In the genomic region with DNA sequence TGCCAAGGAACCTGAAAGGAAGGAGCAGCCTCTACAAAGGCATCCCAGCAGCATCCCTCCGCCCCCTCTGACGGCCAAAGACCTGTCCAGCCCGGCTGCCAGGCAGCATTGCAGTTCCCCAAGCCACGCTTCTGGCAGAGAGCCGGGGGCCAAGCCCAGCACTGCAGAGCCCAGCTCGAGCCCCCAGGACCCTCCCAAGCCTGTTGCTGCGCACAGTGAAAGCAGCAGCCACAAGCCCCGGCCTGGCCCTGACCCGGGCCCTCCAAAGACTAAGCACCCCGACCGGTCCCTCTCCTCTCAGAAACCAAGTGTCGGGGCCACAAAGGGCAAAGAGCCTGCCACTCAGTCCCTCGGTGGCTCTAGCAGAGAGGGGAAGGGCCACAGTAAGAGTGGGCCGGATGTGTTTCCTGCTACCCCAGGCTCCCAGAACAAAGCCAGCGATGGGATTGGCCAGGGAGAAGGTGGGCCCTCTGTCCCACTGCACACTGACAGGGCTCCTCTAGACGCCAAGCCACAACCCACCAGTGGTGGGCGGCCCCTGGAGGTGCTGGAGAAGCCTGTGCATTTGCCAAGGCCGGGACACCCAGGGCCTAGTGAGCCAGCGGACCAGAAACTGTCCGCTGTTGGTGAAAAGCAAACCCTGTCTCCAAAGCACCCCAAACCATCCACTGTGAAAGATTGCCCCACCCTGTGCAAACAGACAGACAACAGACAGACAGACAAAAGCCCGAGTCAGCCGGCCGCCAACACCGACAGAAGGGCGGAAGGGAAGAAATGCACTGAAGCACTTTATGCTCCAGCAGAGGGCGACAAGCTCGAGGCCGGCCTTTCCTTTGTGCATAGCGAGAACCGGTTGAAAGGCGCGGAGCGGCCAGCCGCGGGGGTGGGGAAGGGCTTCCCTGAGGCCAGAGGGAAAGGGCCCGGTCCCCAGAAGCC, we compare ENCODE assay signal across 8 cellular contexts. TPM values are rescaled to one million over a fixed set of nuclear protein-coding genes. Genes with fewer than 3 reads are reported as not detected.
DNase-seq lines count a peak whose midpoint lies in the region; ATAC-seq and TF ChIP-seq lines count a peak whose summit lies in the region.

No MANE protein-coding gene starts in this region.

- H3K27me3 ChIP-seq in transverse colon: no peaks in the 10 kb centered on the region

- WGBS in transverse colon (ENCODE audit: low coverage in 1 of 2), 2 donors: 68% methylated on average over 21 of the region's 36 CpGs; no CpG with 5 or more reads in 1 of the 2 donors

- intact Hi-C loops in left cardiac atrium (cut with DNase I) (loop anchor here in 1 of 2 donors (2.0 kb wide), 1 partner anchor 43 kb away; no protein-coding TSS in a partner anchor), transverse colon (cut with DNase I; ENCODE audit: low total_unique reads) (loop anchor here (5.0 kb wide), 1 partner anchor 42 kb away; no protein-coding TSS in a partner anchor)

- H3K9me3 Mint-ChIP-seq in progenitor cell of endocrine pancreas (ENCODE audit: low read depth): no peaks in the 10 kb centered on the region

- no peaks in the 10 kb centered on the region for H3K9me3 ChIP-seq in transverse colon

- H3K36me3 ChIP-seq in transverse colon: no peaks in the 10 kb centered on the region

- H3K27me3 Mint-ChIP-seq in progenitor cell of endocrine pancreas: no peaks in the 10 kb centered on the region

- peak overlapping the region; percentile 75 to 84 (median 76) for H3K27ac ChIP-seq in transverse colon

- no peak for TF ChIP-seq EP300 in transverse colon (IDR thresholded peaks at IDR 0.05; ENCODE audit: low read depth)

- peak overlapping the region; percentile 94 for H3K27ac Mint-ChIP-seq in progenitor cell of endocrine pancreas

- H3K4me1 Mint-ChIP-seq in progenitor cell of endocrine pancreas (ENCODE audit: low read depth): peaks cover 2% of the 10 kb centered on the region

- peaks cover 4 to 18% (median 12%) of the 10 kb centered on the region in 4 donors for H3K4me1 ChIP-seq in transverse colon

- no peak overlapping the region for H3K4me3 Mint-ChIP-seq in progenitor cell of endocrine pancreas (ENCODE audit: low read depth)

- TF ChIP-seq POLR2A in GM18505 (IDR thresholded peaks at IDR 0.05; ENCODE audit: borderline replicate concordance, extremely low read depth, insufficient read depth, insufficient read length) (no peak), transverse colon (IDR thresholded peaks at IDR 0.05) (no peak)

- TF ChIP-seq CTCF in progenitor cell of endocrine pancreas (IDR thresholded peaks at IDR 0.05; ENCODE audit: unreplicated experiment): peak; percentile 82
- TF ChIP-seq CTCF in transverse colon (IDR thresholded peaks at IDR 0.05): peak; percentile 71 to 87 (median 82)

- H3K4me3 ChIP-seq in transverse colon: peak overlapping the region in 3 of 4 donors; percentile 21 to 43 (median 23)

- peaks cover 19% of the 10 kb centered on the region for H3K36me3 Mint-ChIP-seq in progenitor cell of endocrine pancreas (ENCODE audit: insufficient read depth)

- peak; percentile 88 for ATAC-seq in GM18505 (IDR thresholded peaks at IDR 0.05; ENCODE audit: unreplicated experiment)
- peak; percentile 80 for ATAC-seq in HG03025 (IDR thresholded peaks at IDR 0.05; ENCODE audit: low FRiP score, unreplicated experiment)
- peak; percentile 85 to 88 for ATAC-seq in left cardiac atrium

- DNase-seq in SK-MEL-5 (ENCODE audit: low read depth, low spot score) (peak; percentile 88), left cardiac atrium (peak; percentile 92), progenitor cell of endocrine pancreas (ENCODE audit: low spot score, unreplicated experiment) (peak; percentile 63), transverse colon (peak; percentile 90), A172 (ENCODE audit: low spot score) (no peak)
- DNase-seq in activated naive CD8-positive, alpha-beta T cell treated with anti-CD3 and anti-CD28 coated beads, Interleukin-2, amount 50 U/mL, for 16 hours (ENCODE audit: low read depth, low spot score): peak; percentile 58

- in situ Hi-C loops in SK-MEL-5 (cut with HindIII; ENCODE audit: low pct_unique_long_range_greater_than_20kb, low sequenced_read_pairs) (no loop called here), transverse colon (cut with MboI; ENCODE audit: low pct_ligation_motif_present in 1 of 4, low pct_unique_long_range_greater_than_20kb in 1 of 4, low sequenced_read_pairs in 3 of 4) (loop anchor here in 3 of 4 donors (10.0 to 25.0 kb wide), 2 partner anchors 49 to 353 kb away; no protein-coding TSS in a partner anchor)

RNA-seq across cellular contexts. Expression of gene CD180, which starts 30.8 kb away (rescaled TPM):
- total RNA-seq in SK-MEL-5 (2014; rRNA removed; shearing (Covaris generic)): not detected in 2 replicates
- not detected in 2 replicates for polyA plus RNA-seq in SK-MEL-5 (2015; cell fraction: cytosol; rRNA removed)
- not detected in 2 replicates for polyA plus RNA-seq in SK-MEL-5 (2015; cell fraction: nucleus; rRNA removed)
- total RNA-seq in left cardiac atrium: 1 to 10 TPM in 1 of 2 donors, under 1 TPM in 1; 0.68 to 1.6 TPM
- not detected in 2 replicates for total RNA-seq in progenitor cell of endocrine pancreas
- 1 to 10 TPM in 2 of 4 donors, under 1 TPM in 1, not detected in 1; 0.82 to 5.2 (median 2.6) TPM for total RNA-seq in transverse colon
- total RNA-seq in A172 (2014; rRNA removed; shearing (Covaris generic)): 0.03 and 0.53 TPM in 2 replicates
